1 cellular context compared by ENCODE assay signal in genomic region chr6:150450918-150451317, GRCh38.
TF ChIP-seq lines count a peak whose summit lies in the region.

No MANE protein-coding gene starts in this region.

TF ChIP-seq in HepG2, 621 proteins besides CTCF, POLR2A, EP300 and RAD21:
- no peak for TF ChIP-seq ZNF362 (CRISPR knock-in tag; IDR thresholded peaks at IDR 0.05; ENCODE audit: borderline replicate concordance)
- TF ChIP-seq ZNF513 (CRISPR knock-in tag; conservative IDR thresholded peaks at IDR 0.05) = no peak
- TF ChIP-seq ZNF770 (CRISPR knock-in tag; IDR thresholded peaks at IDR 0.05) = no peak
- TF ChIP-seq POGK (CRISPR knock-in tag; conservative IDR thresholded peaks at IDR 0.05) = no peak
- TF ChIP-seq SMAD9 (CRISPR knock-in tag; IDR thresholded peaks at IDR 0.05) = no peak
- TF ChIP-seq ZNF75D (CRISPR knock-in tag; IDR thresholded peaks at IDR 0.05; ENCODE audit: borderline replicate concordance) = no peak
- TF ChIP-seq ZNF720 (CRISPR knock-in tag; IDR thresholded peaks at IDR 0.05) = no peak
- TF ChIP-seq HDAC6 (IDR thresholded peaks at IDR 0.05; ENCODE audit: low read depth, low read length) = no peak
- TF ChIP-seq FOXA1 (IDR thresholded peaks at IDR 0.05) = no peak
- no peak for TF ChIP-seq FOXA1 (CRISPR knock-in tag; IDR thresholded peaks at IDR 0.05)
- TF ChIP-seq USF2 (IDR thresholded peaks at IDR 0.05; ENCODE audit: low read depth, low read length) = 0 out of 2 replicates have a peak, but pooled peaks have one; percentile 13
- TF ChIP-seq USF2 (CRISPR knock-in tag; IDR thresholded peaks at IDR 0.05; ENCODE audit: borderline replicate concordance) = no peak
- no peak for TF ChIP-seq HIC2 (CRISPR knock-in tag; IDR thresholded peaks at IDR 0.05; ENCODE audit: low read depth)
- no peak for TF ChIP-seq ZEB1 (IDR thresholded peaks at IDR 0.05; ENCODE audit: insufficient replicate concordance, low read depth)
- no peak for TF ChIP-seq ZNF33A (CRISPR knock-in tag; IDR thresholded peaks at IDR 0.05; ENCODE audit: borderline replicate concordance)
- peak; percentile 68; the same call in 1 of the 2 replicates for TF ChIP-seq RAD51 (IDR thresholded peaks at IDR 0.05; ENCODE audit: borderline replicate concordance)
- no peak for TF ChIP-seq XRCC5 (optimal IDR thresholded peaks at IDR 0.05; ENCODE audit: low read length)
- TF ChIP-seq BCL6 (CRISPR knock-in tag; IDR thresholded peaks at IDR 0.05) = no peak
- no peak for TF ChIP-seq ZSCAN9 (CRISPR knock-in tag; IDR thresholded peaks at IDR 0.05; ENCODE audit: borderline replicate concordance)
